In genomic region chr4:153468587-153468986, GRCh38 we compare ENCODE assay signal across 8 cellular contexts. TPM values are rescaled to one million over a fixed set of nuclear protein-coding genes. Genes with fewer than 3 reads are reported as not detected.
DNase-seq lines count a peak whose midpoint lies in the region; ATAC-seq and TF ChIP-seq lines count a peak whose summit lies in the region.

No MANE protein-coding gene starts in this region.

- H2AFZ ChIP-seq in osteoblast (ENCODE audit: low read length): no peak overlapping the region

- no peaks in the 10 kb centered on the region for H3K27me3 Mint-ChIP-seq in activated CD8-positive, alpha-beta T cell treated with anti-CD3 and anti-CD28 coated beads, Interleukin-2, amount 10 ng/mL, durations not matched to agents 7 days and 5 days (ENCODE audit: low read depth)

- peak overlapping the region; percentile 83 for H3K27ac Mint-ChIP-seq in activated CD8-positive, alpha-beta T cell treated with anti-CD3 and anti-CD28 coated beads, Interleukin-2, amount 10 ng/mL, durations not matched to agents 7 days and 5 days

- no peak overlapping the region for H3K27ac ChIP-seq in osteoblast (ENCODE audit: low read depth, low read length)

- H3K36me3 Mint-ChIP-seq in activated CD8-positive, alpha-beta T cell treated with anti-CD3 and anti-CD28 coated beads, Interleukin-2, amount 10 ng/mL, durations not matched to agents 7 days and 5 days (ENCODE audit: low read depth): peaks cover 59% of the 10 kb centered on the region

- H3K36me3 ChIP-seq in osteoblast (ENCODE audit: insufficient read depth, low read length): no peaks in the 10 kb centered on the region

- ATAC-seq in GM18870 (IDR thresholded peaks at IDR 0.05; ENCODE audit: unreplicated experiment): peak; percentile 28
- ATAC-seq in HG02973 (IDR thresholded peaks at IDR 0.05; ENCODE audit: unreplicated experiment): peak; percentile 13
- ATAC-seq in activated CD8-positive, alpha-beta T cell treated with anti-CD3 and anti-CD28 coated beads, Interleukin-2, amount 10 ng/mL, durations not matched to agents 7 days and 5 days: no peak
- no peak for ATAC-seq in left lobe of liver
- no peak for ATAC-seq in HG03045 (IDR thresholded peaks at IDR 0.05; ENCODE audit: unreplicated experiment)

- H3K4me2 ChIP-seq in osteoblast (ENCODE audit: insufficient read depth, low read length): peak overlapping the region; percentile 91

- H3K9me3 ChIP-seq in osteoblast (ENCODE audit: low read depth, low read length): no peaks in the 10 kb centered on the region

- H3K9me3 Mint-ChIP-seq in activated CD8-positive, alpha-beta T cell treated with anti-CD3 and anti-CD28 coated beads, Interleukin-2, amount 10 ng/mL, durations not matched to agents 7 days and 5 days (ENCODE audit: insufficient read depth): no peaks in the 10 kb centered on the region

- H3K4me3 ChIP-seq in osteoblast (ENCODE audit: insufficient read depth, low read length): no peak overlapping the region

- H3K4me3 Mint-ChIP-seq in activated CD8-positive, alpha-beta T cell treated with anti-CD3 and anti-CD28 coated beads, Interleukin-2, amount 10 ng/mL, durations not matched to agents 7 days and 5 days: peak overlapping the region; percentile 96

- peaks cover 58% of the 10 kb centered on the region for H3K4me1 Mint-ChIP-seq in activated CD8-positive, alpha-beta T cell treated with anti-CD3 and anti-CD28 coated beads, Interleukin-2, amount 10 ng/mL, durations not matched to agents 7 days and 5 days (ENCODE audit: low read depth)

- H4K20me1 ChIP-seq in osteoblast (ENCODE audit: insufficient read depth, low read length): peaks cover 6% of the 10 kb centered on the region

- H3K27me3 ChIP-seq in osteoblast (ENCODE audit: insufficient read depth, low read length): no peaks in the 10 kb centered on the region

- DNase-seq in activated CD8-positive, alpha-beta T cell treated with anti-CD3 and anti-CD28 coated beads, Interleukin-2, amount 10 ng/mL, durations not matched to agents 7 days and 5 days: peak; percentile 46
- DNase-seq in osteoblast (ENCODE audit: insufficient read length, low spot score, missing footprints) (no peak), hippocampal formation (lab: John Stamatoyannopoulos, UW) (no peak), left lobe of liver (ENCODE audit: low spot score) (no peak)
- DNase-seq in stimulated activated CD4-positive, alpha-beta T cell treated with anti-CD3 and anti-CD28 coated beads, Interleukin-1b, Interleukin-23, amount 100 ng/mL, for 48 hours: no peak

- CTCF ChIA-PET in activated CD8-positive, alpha-beta T cell treated with anti-CD3 and anti-CD28 coated beads, Interleukin-2, amount 10 ng/mL, durations not matched to agents 7 days and 5 days (lab: Charles Lee): interaction anchor here (0.9 to 6.4 kb wide), 23 partner anchors 9 to 123 kb away, joined by 3 to 83 read pairs (median 15); partner anchors contain the start of gene MND1

- TF ChIP-seq CTCF in osteoblast (IDR thresholded peaks at IDR 0.05; ENCODE audit: extremely low read depth, low read depth, low read length): no peak

- peaks cover 31% of the 10 kb centered on the region for H3K79me2 ChIP-seq in osteoblast (ENCODE audit: insufficient read depth, low read length)

- POLR2A ChIA-PET in activated CD8-positive, alpha-beta T cell treated with anti-CD3 and anti-CD28 coated beads, Interleukin-2, amount 10 ng/mL, durations not matched to agents 7 days and 5 days (lab: Charles Lee): interaction anchor here (0.7 to 2.2 kb wide), 6 partner anchors 10 to 67 kb away, joined by 3 to 6 read pairs (median 5); no protein-coding TSS in a partner anchor

- peaks cover 12% of the 10 kb centered on the region for H3K4me1 ChIP-seq in osteoblast (ENCODE audit: insufficient read depth, low read length)

RNA-seq across cellular contexts. Expression of gene TMEM131L, which starts 2.4 kb away (rescaled TPM):
- 10 to 100 TPM; 54.9 to 58.4 TPM for total RNA-seq in activated CD8-positive, alpha-beta T cell treated with anti-CD3 and anti-CD28 coated beads, Interleukin-2, amount 10 ng/mL, durations not matched to agents 7 days and 5 days
- total RNA-seq in osteoblast: 8.3 and 9.0 TPM in 2 replicates
- 14.0 TPM for total RNA-seq in left lobe of liver

Comparison
In these comparisons a context has a peak if more than half of its experiments do, and no peak if none do; other contexts are left out.
1. ATAC-seq: peak in GM18870 (single experiment) and HG02973 (single experiment); none in activated CD8-positive, alpha-beta T cell treated with anti-CD3 and anti-CD28 coated beads, Interleukin-2, amount 10 ng/mL, durations not matched to agents 7 days and 5 days (single experiment), left lobe of liver (single experiment) and HG03045 (single experiment).